ENCODE assay signal across 10 cellular contexts in the genomic region with DNA sequence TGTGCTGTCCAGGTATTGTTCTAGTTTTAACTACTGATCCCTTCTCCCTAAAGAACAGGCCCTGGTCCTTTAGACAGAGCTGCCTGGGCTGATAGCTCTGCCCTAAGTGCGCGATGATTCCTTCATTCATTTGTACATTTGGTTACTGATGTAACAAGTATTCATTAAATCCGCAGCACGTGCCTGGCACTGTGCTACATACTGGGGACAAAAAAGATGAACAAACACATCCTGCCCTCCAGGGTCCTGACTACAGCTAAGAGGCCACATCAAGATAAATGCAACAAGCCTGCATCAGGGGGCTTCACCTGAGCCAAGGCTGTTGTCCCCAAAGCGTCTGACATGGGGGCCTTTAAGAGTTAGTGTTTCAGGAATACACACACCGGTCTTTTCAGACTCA.
"Had no signal": no experiment of that assay in that cellular context is flagged by ENCODE, and none has a peak within 500 bp of the region (broad histone marks: within the 10 kb centered on the region; RNA-seq: fewer than 3 reads in every experiment).

No MANE protein-coding gene starts in this region.

- H3K27ac Mint-ChIP-seq: immature natural killer cell, progenitor cell of endocrine pancreas had no signal

- H3K9me3 Mint-ChIP-seq: immature natural killer cell, naive B cell had no signal

- H3K4me3 Mint-ChIP-seq: immature natural killer cell, naive B cell had no signal

- DNase-seq: foreskin fibroblast, glutamatergic neuron, left cardiac atrium, left ventricle myocardium inferior, mesenchymal stem cell, right cardiac atrium, trophoblast cell had no signal

- H3K36me3 Mint-ChIP-seq: immature natural killer cell, naive B cell had no signal
